20 cellular contexts compared by ENCODE assay signal in the genomic region with DNA sequence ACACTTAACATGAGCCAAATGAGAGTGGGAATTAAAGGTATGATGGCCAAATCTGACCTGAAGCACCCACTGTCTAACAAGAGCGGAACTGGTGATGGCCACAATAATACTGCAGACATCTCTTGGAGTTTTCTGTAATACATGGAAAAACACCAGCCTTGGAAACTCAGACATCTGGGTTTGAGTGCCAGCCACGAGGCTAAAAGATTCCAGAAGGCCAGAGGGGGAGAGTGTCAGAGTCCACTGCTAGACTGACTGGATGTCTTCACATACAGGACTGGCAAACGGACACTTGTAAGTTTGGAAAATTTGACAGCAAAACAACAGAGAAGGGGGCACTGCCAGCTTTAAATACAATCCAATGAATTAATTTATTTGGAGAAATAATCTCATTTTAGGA.
DNase-seq lines count a peak whose midpoint lies in the region; ATAC-seq and TF ChIP-seq lines count a peak whose summit lies in the region.
"Had no signal": no experiment of that assay in that cellular context is flagged by ENCODE, and none has a peak within 500 bp of the region (broad histone marks: within the 10 kb centered on the region; RNA-seq: fewer than 3 reads in every experiment).

No MANE protein-coding gene starts in this region.

- ATAC-seq in GM19452 (IDR thresholded peaks at IDR 0.05; ENCODE audit: unreplicated experiment) (no peak), GM21737 (IDR thresholded peaks at IDR 0.05; ENCODE audit: unreplicated experiment) (no peak)

- intact Hi-C loops in vagina (cut with DNase I) = no loop called here

- H3K27me3 ChIP-seq in vagina = no peaks in the 10 kb centered on the region
- H3K27me3 ChIP-seq: BLaER1 had no signal

- no peak for TF ChIP-seq CTCF in fibroblast of villous mesenchyme (IDR thresholded peaks at IDR 0.05; ENCODE audit: insufficient read depth, low read depth, low read length)
- no peak for TF ChIP-seq CTCF in vagina (IDR thresholded peaks at IDR 0.05)

- H3K4me3 ChIP-seq in fibroblast of villous mesenchyme (ENCODE audit: low read depth, low read length) (no peak overlapping the region), vagina (no peak overlapping the region)
- H3K4me3 ChIP-seq: BLaER1, SK-N-MC had no signal

- TF ChIP-seq POLR2A in vagina (IDR thresholded peaks at IDR 0.05) = no peak

- H3K9me3 ChIP-seq in vagina = no peaks in the 10 kb centered on the region
- H3K9me3 ChIP-seq: BLaER1 had no signal

- no peak overlapping the region for H3K27ac ChIP-seq in vagina
- H3K27ac ChIP-seq: 22Rv1, BLaER1, SK-N-MC had no signal

- DNase-seq in DMS53 (lab: John Stamatoyannopoulos, UW) (peak; percentile 10), DMS53 treated with DMSO at 0.1 percent for 48 hours (lab: John Stamatoyannopoulos, UW; ENCODE audit: unreplicated experiment) (no peak), astrocyte of the hippocampus (ENCODE audit: low read depth, low spot score) (peak; percentile 13), fibroblast of villous mesenchyme (ENCODE audit: low read depth) (peak; percentile 24), NCI-H526 treated with DMSO at 0.1 percent for 48 hours (lab: John Stamatoyannopoulos, UW) (no peak), vagina (ENCODE audit: extremely low spot score in 2 of 2) (no peak)
- DNase-seq: CD4-positive, alpha-beta memory T cell; MM.1S; NCI-H1092 treated with DMSO at 0.1 percent for 48 hours; NCI-H146; NCI-H2081; NCI-H2171 treated with DMSO at 0.1 percent for 48 hours; NCI-H446; NCI-H69; SHP77 had no signal

- no peaks in the 10 kb centered on the region for H3K36me3 ChIP-seq in vagina
- H3K36me3 ChIP-seq: BLaER1 had no signal

- peaks cover 13% of the 10 kb centered on the region for H3K4me1 ChIP-seq in vagina
- H3K4me1 ChIP-seq: BLaER1 had no signal

Comparison
In these comparisons a context has a peak if more than half of its experiments do, and no peak if none do; other contexts are left out.
1. DNase-seq: peak in DMS53 (single experiment), astrocyte of the hippocampus (single experiment) and fibroblast of villous mesenchyme (single experiment); none in DMS53 treated with DMSO at 0.1 percent for 48 hours (single experiment), NCI-H526 treated with DMSO at 0.1 percent for 48 hours (single experiment) and vagina (0 of 2).